ENCODE assay signal across 1 cellular context in genomic region chr9:95875305-95876137, GRCh38.
TF ChIP-seq lines count a peak whose summit lies in the region.

Gene ERCC6L2 (plus strand): TSS chr9:95875691. CDS start chr9:95876039, 348 bp downstream.

TF ChIP-seq in K562, 482 proteins besides CTCF, POLR2A, EP300 and RAD21 (continued from another document and continues in another):
- TF ChIP-seq CBX1 (IDR thresholded peaks at IDR 0.05; ENCODE audit: low read depth) = no peak; the same call in 1 of the 2 replicates
- TF ChIP-seq CC2D1A (IDR thresholded peaks at IDR 0.05) = peak; percentile 87
- no peak for TF ChIP-seq PRMT5 (CRISPR knock-in tag; IDR thresholded peaks at IDR 0.05)
- peak; percentile 96 for TF ChIP-seq POLR2G (IDR thresholded peaks at IDR 0.05; ENCODE audit: low read depth, low read length)
- no peak for TF ChIP-seq NELFE (IDR thresholded peaks at IDR 0.05; ENCODE audit: insufficient read depth, insufficient read length)
- TF ChIP-seq SIRT6 (IDR thresholded peaks at IDR 0.05; ENCODE audit: low read depth, low read length) = no peak
- TF ChIP-seq HNRNPL (IDR thresholded peaks at IDR 0.05; ENCODE audit: low read depth, low read length) = peak; percentile 35; the same call in 1 of the 2 replicates
- TF ChIP-seq KAT7 (CRISPR knock-in tag; IDR thresholded peaks at IDR 0.05; ENCODE audit: borderline replicate concordance) = peak; percentile 68
- no peak for TF ChIP-seq E4F1 (CRISPR knock-in tag; IDR thresholded peaks at IDR 0.05; ENCODE audit: borderline replicate concordance)
- TF ChIP-seq MBD2 (IDR thresholded peaks at IDR 0.05; ENCODE audit: borderline replicate concordance, low read depth) = 0 out of 2 replicates have a peak, but pooled peaks have one; percentile 14
- no peak for TF ChIP-seq ZNF23 (CRISPR knock-in tag; IDR thresholded peaks at IDR 0.05)
- no peak for TF ChIP-seq SREBF1 (IDR thresholded peaks at IDR 0.05; ENCODE audit: borderline replicate concordance, low read depth, low read length)
- no peak for TF ChIP-seq HNRNPK (IDR thresholded peaks at IDR 0.05; ENCODE audit: low read depth, low read length, poor library complexity, severe bottlenecking)
- TF ChIP-seq ELF2 (CRISPR knock-in tag; IDR thresholded peaks at IDR 0.05) = peak; percentile 89
- TF ChIP-seq SMARCA5 (IDR thresholded peaks at IDR 0.05) = no peak
- TF ChIP-seq BACH1 (tag; IDR thresholded peaks at IDR 0.05) = no peak
- TF ChIP-seq SLC30A9 (CRISPR knock-in tag; IDR thresholded peaks at IDR 0.05) = no peak
- no peak for TF ChIP-seq MAFG (tag; conservative IDR thresholded peaks at IDR 0.05)
- peak; percentile 50 for TF ChIP-seq FOSL1 (tag; conservative IDR thresholded peaks at IDR 0.05)
- TF ChIP-seq ARID4B (CRISPR knock-in tag; IDR thresholded peaks at IDR 0.05) = peak; percentile 80
- 0 out of 2 replicates have a peak, but pooled peaks have one; percentile 76 for TF ChIP-seq FOXJ2 (tag; IDR thresholded peaks at IDR 0.05)
- no peak; the same call in 1 of the 2 replicates for TF ChIP-seq HDAC2 (IDR thresholded peaks at IDR 0.05)
- no peak for TF ChIP-seq PHB (CRISPR knock-in tag; IDR thresholded peaks at IDR 0.05)
- TF ChIP-seq NEUROD1 (IDR thresholded peaks at IDR 0.05; ENCODE audit: borderline replicate concordance, low read depth, low read length, partially characterized antibody) = peak; percentile 94
- peak; percentile 96 for TF ChIP-seq ETV1 (tag; conservative IDR thresholded peaks at IDR 0.05; ENCODE audit: low read depth)
- no peak for TF ChIP-seq IRF1 (CRISPR knock-in tag; IDR thresholded peaks at IDR 0.05; ENCODE audit: borderline replicate concordance)
- peak; percentile 48; the same call in 1 of the 2 replicates for TF ChIP-seq JUN (IDR thresholded peaks at IDR 0.05; ENCODE audit: borderline replicate concordance, low read depth, low read length)
- TF ChIP-seq JUN (CRISPR knock-in tag; IDR thresholded peaks at IDR 0.05; ENCODE audit: borderline replicate concordance) = no peak
- no peak for TF ChIP-seq RBM17 (IDR thresholded peaks at IDR 0.05; ENCODE audit: borderline replicate concordance, low read depth, low read length)
- 0 out of 2 replicates have a peak, but pooled peaks have one; percentile 56 for TF ChIP-seq CAMTA2 (CRISPR knock-in tag; conservative IDR thresholded peaks at IDR 0.05)
- TF ChIP-seq ZNF717 (CRISPR knock-in tag; IDR thresholded peaks at IDR 0.05) = no peak
- TF ChIP-seq ZNF830 (CRISPR knock-in tag; IDR thresholded peaks at IDR 0.05) = 0 out of 2 replicates have a peak, but pooled peaks have one; percentile 45
- peak; percentile 32; the same call in 1 of the 2 replicates for TF ChIP-seq NFIC (IDR thresholded peaks at IDR 0.05)
- TF ChIP-seq POLR3A (IDR thresholded peaks at IDR 0.05; ENCODE audit: borderline replicate concordance, extremely low read depth, insufficient read depth, insufficient read length) = no peak
- peak; percentile 78 for TF ChIP-seq CHD1 (IDR thresholded peaks at IDR 0.05; ENCODE audit: low read length)
- 0 out of 2 replicates have a peak, but pooled peaks have one; percentile 7 for TF ChIP-seq ARID1B (IDR thresholded peaks at IDR 0.05)
- peak; percentile 69 for TF ChIP-seq SOX6 (IDR thresholded peaks at IDR 0.05)
- no peak for TF ChIP-seq EWSR1 (IDR thresholded peaks at IDR 0.05; ENCODE audit: borderline replicate concordance, low read depth, partially characterized antibody)
- peak; percentile 59; the same call in 1 of the 2 replicates for TF ChIP-seq DIDO1 (tag; IDR thresholded peaks at IDR 0.05; ENCODE audit: low read depth)
- peak; percentile 2 to 95; a peak in 2 of 4 replicates for TF ChIP-seq TEAD1 (CRISPR knock-in tag; IDR thresholded peaks at IDR 0.05)
- TF ChIP-seq ZBTB17 (CRISPR knock-in tag; IDR thresholded peaks at IDR 0.05) = peak; percentile 51; the same call in 1 of the 2 replicates
- no peak for TF ChIP-seq PHB2 (IDR thresholded peaks at IDR 0.05; ENCODE audit: low read depth)
- no peak for TF ChIP-seq ZNF699 (CRISPR knock-in tag; IDR thresholded peaks at IDR 0.05; ENCODE audit: insufficient replicate concordance)
- peak; percentile 72; the same call in 1 of the 2 replicates for TF ChIP-seq THAP12 (CRISPR knock-in tag; IDR thresholded peaks at IDR 0.05)
- no peak for TF ChIP-seq ILF3 (IDR thresholded peaks at IDR 0.05; ENCODE audit: borderline replicate concordance)
- peak in 1 of 2 experiments; percentile 96; a peak in 1 of 4 replicates for TF ChIP-seq SIN3A (IDR thresholded peaks at IDR 0.05; ENCODE audit: borderline replicate concordance in 2 of 2, control insufficient read depth in 1 of 2, low read depth in 2 of 2, low read length in 2 of 2)
- peak; percentile 57 to 79 for TF ChIP-seq MNT (conservative IDR thresholded peaks at IDR 0.05)
- peak in 1 of 2 experiments; percentile 20; a peak in 2 of 4 replicates for TF ChIP-seq TBL1XR1 (IDR thresholded peaks at IDR 0.05; ENCODE audit: low read length in 2 of 2)
- TF ChIP-seq ZKSCAN1 (IDR thresholded peaks at IDR 0.05; ENCODE audit: low read depth, low read length) = peak; percentile 38; the same call in 1 of the 2 replicates
- no peak for TF ChIP-seq HNRNPH1 (optimal IDR thresholded peaks at IDR 0.05; ENCODE audit: low read depth, low read length)
- TF ChIP-seq BRCA1 (IDR thresholded peaks at IDR 0.05) = peak; percentile 98
- no peak for TF ChIP-seq BRCA1 (CRISPR knock-in tag; IDR thresholded peaks at IDR 0.05)
- TF ChIP-seq ZNF584 (CRISPR knock-in tag; IDR thresholded peaks at IDR 0.05; ENCODE audit: low read depth) = peak; percentile 75; the same call in 1 of the 2 replicates
- TF ChIP-seq HSF4 (CRISPR knock-in tag; IDR thresholded peaks at IDR 0.05; ENCODE audit: borderline replicate concordance) = no peak
